9 cellular contexts compared by ENCODE assay signal in genomic region chr15:65318870-65319356, GRCh38. TPM values are rescaled to one million over a fixed set of nuclear protein-coding genes. Genes with fewer than 3 reads are reported as not detected.
DNase-seq lines count a peak whose midpoint lies in the region; ATAC-seq lines count a peak whose summit lies in the region.
"Had no signal": no experiment of that assay in that cellular context is flagged by ENCODE, and none has a peak within 500 bp of the region (broad histone marks: within the 10 kb centered on the region; RNA-seq: fewer than 3 reads in every experiment).

No MANE protein-coding gene starts in this region.

- DNase-seq in DMS53 (lab: John Stamatoyannopoulos, UW) (peak; percentile 84), NCI-H446 (lab: John Stamatoyannopoulos, UW) (peak; percentile 61 to 84), cerebellar cortex (ENCODE audit: low spot score) (peak; percentile 88), left lobe of liver (ENCODE audit: low spot score) (peak; percentile 75)
- peak; percentile 75 for DNase-seq in activated CD4-positive, CD25-positive, alpha-beta regulatory T cell treated with anti-CD3 and anti-CD28 coated beads, Interleukin-2, amount 50 U/mL, for 72 hours
- peak; percentile 40 to 61 (median 54) for DNase-seq in stimulated activated CD4-positive, alpha-beta T cell treated with anti-CD3 and anti-CD28 coated beads, TNF-alpha, amount 100 ng/mL, for 1 hour (ENCODE audit: low read depth in 3 of 3, low spot score in 1 of 3)

- peak; percentile 50 for ATAC-seq in HG02852 (IDR thresholded peaks at IDR 0.05; ENCODE audit: unreplicated experiment)
- ATAC-seq in left lobe of liver = peak; percentile 99
- no peak for ATAC-seq in HG03457 (IDR thresholded peaks at IDR 0.05; ENCODE audit: unreplicated experiment)

RNA-seq across cellular contexts. Expression of gene RNU5B-1, which starts 14.4 kb away (rescaled TPM):
- total RNA-seq in left lobe of liver = not detected
- total RNA-seq: activated CD8-positive, alpha-beta memory T cell treated with anti-CD3 and anti-CD28 coated beads for 36 hours had no signal

RNA-seq across cellular contexts. Expression of gene RNU5A-1, which starts 23.1 kb away (rescaled TPM):
- total RNA-seq in left lobe of liver = not detected
- total RNA-seq: activated CD8-positive, alpha-beta memory T cell treated with anti-CD3 and anti-CD28 coated beads for 36 hours had no signal

RNA-seq across cellular contexts. Expression of gene PARP16, which starts 32.2 kb away (rescaled TPM):
- 9.8 TPM for total RNA-seq in left lobe of liver

RNA-seq across cellular contexts. Expression of gene IGDCC3, which starts 58.9 kb away (rescaled TPM):
- 0.23 TPM for total RNA-seq in left lobe of liver
- total RNA-seq: activated CD8-positive, alpha-beta memory T cell treated with anti-CD3 and anti-CD28 coated beads for 36 hours had no signal
